25 cellular contexts compared by ENCODE assay signal in the genomic region with DNA sequence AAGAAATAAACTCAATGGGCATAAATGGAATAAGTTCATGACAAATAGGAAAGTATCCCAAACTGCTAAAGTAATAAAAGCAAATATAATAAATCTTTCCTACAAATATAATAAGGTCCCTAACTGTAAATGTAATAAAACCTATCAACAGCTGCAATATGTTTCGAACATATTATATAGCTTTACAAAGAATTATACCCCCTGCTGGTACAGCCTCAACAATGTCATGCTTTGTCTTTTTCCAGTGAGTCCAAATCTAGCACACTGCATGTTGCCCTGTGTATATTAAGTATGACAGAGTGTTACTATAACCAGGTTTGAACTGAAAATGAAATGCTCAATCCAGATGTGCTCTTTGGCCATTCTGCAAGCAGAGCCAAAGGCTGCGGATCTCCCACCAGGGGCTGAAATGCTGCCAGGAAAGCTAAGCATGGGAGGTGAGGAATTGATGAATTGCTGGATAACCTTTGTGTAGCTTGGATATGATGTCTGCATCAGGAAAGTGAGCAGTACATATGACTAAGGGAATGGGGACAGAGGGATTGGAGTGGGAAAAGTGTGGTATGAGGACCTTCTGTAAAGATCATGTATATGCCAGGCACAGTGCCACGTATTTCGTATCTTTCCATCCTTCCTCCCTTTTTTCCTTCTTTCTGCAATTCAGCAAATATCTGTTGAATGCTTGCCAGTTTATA.
"Had no signal": no experiment of that assay in that cellular context is flagged by ENCODE, and none has a peak within 500 bp of the region (broad histone marks: within the 10 kb centered on the region; RNA-seq: fewer than 3 reads in every experiment).

No MANE protein-coding gene starts in this region.

- H3K36me3 Mint-ChIP-seq: activated CD4-positive, alpha-beta memory T cell treated with anti-CD3 and anti-CD28 coated beads for 36 hours; activated naive CD4-positive, alpha-beta T cell treated with anti-CD3 and anti-CD28 coated beads, Interleukin-2, amount 50 U/mL, for 24 hours; mesothelial cell of epicardium; naive thymus-derived CD4-positive, alpha-beta T cell had no signal

- H3K36me3 ChIP-seq: breast epithelium, colonic mucosa, gastrocnemius medialis, neural progenitor cell, spleen, tibial nerve, uterus had no signal

- H3K27ac Mint-ChIP-seq: activated CD4-positive, alpha-beta memory T cell treated with anti-CD3 and anti-CD28 coated beads for 36 hours; activated CD4-positive, alpha-beta T cell treated with anti-CD3 and anti-CD28 coated beads, Interleukin-2, amount 10 ng/mL, durations not matched to agents 24 days and 14 days; activated naive CD4-positive, alpha-beta T cell treated with anti-CD3 and anti-CD28 coated beads, Interleukin-2, amount 50 U/mL, for 24 hours; activated naive CD8-positive, alpha-beta T cell treated with anti-CD3 and anti-CD28 coated beads, Interleukin-2, amount 50 U/mL, for 24 hours; activated T-cell treated with anti-CD3 and anti-CD28 coated beads, Interleukin-2, amount 50 U/mL, for 24 hours; activated T-helper 17 cell treated with anti-CD3 and anti-CD28 coated beads, Interleukin-2, amount 50 U/mL, for 72 hours; mesothelial cell of epicardium; naive thymus-derived CD4-positive, alpha-beta T cell; neural progenitor cell; T-helper 17 cell had no signal

- H3K27me3 Mint-ChIP-seq: activated CD4-positive, alpha-beta memory T cell treated with anti-CD3 and anti-CD28 coated beads for 36 hours; activated CD4-positive, alpha-beta T cell treated with anti-CD3 and anti-CD28 coated beads, Interleukin-2, amount 10 ng/mL, durations not matched to agents 24 days and 14 days; activated naive CD4-positive, alpha-beta T cell treated with anti-CD3 and anti-CD28 coated beads, Interleukin-2, amount 50 U/mL, for 24 hours; activated naive CD8-positive, alpha-beta T cell treated with anti-CD3 and anti-CD28 coated beads, Interleukin-2, amount 50 U/mL, for 24 hours; activated T-cell treated with anti-CD3 and anti-CD28 coated beads, Interleukin-2, amount 50 U/mL, for 24 hours; activated T-helper 17 cell treated with anti-CD3 and anti-CD28 coated beads, Interleukin-2, amount 50 U/mL, for 72 hours; central memory CD8-positive, alpha-beta T cell; naive thymus-derived CD4-positive, alpha-beta T cell; T-helper 17 cell had no signal

- ATAC-seq: activated naive CD8-positive, alpha-beta T cell treated with anti-CD3 and anti-CD28 coated beads, Interleukin-2, amount 50 U/mL, for 24 hours; activated T-helper 17 cell treated with anti-CD3 and anti-CD28 coated beads, Interleukin-2, amount 50 U/mL, for 72 hours; gastrocnemius medialis; naive thymus-derived CD4-positive, alpha-beta T cell; right cardiac atrium; T-helper 17 cell had no signal

- H3K4me1 Mint-ChIP-seq: activated CD4-positive, alpha-beta T cell treated with anti-CD3 and anti-CD28 coated beads, Interleukin-2, amount 10 ng/mL, durations not matched to agents 24 days and 14 days; activated naive CD4-positive, alpha-beta T cell treated with anti-CD3 and anti-CD28 coated beads, Interleukin-2, amount 50 U/mL, for 24 hours; activated naive CD8-positive, alpha-beta T cell treated with anti-CD3 and anti-CD28 coated beads, Interleukin-2, amount 50 U/mL, for 24 hours; activated T-helper 17 cell treated with anti-CD3 and anti-CD28 coated beads, Interleukin-2, amount 50 U/mL, for 72 hours; central memory CD8-positive, alpha-beta T cell; naive thymus-derived CD4-positive, alpha-beta T cell; neural progenitor cell; T-helper 17 cell had no signal

- H3K4me3 ChIP-seq: breast epithelium, colonic mucosa, gastrocnemius medialis, neural progenitor cell, spleen, tibial nerve, uterus had no signal

- H3K4me1 ChIP-seq: breast epithelium, gastrocnemius medialis, neural progenitor cell, spleen, tibial nerve, uterus had no signal

- H3K9me3 ChIP-seq: breast epithelium, colonic mucosa, gastrocnemius medialis, tibial nerve, uterus had no signal

- H3K27ac ChIP-seq: breast epithelium, colonic mucosa, gastrocnemius medialis, neural progenitor cell, spleen, tibial nerve, uterus had no signal

- H3K4me3 Mint-ChIP-seq: activated CD4-positive, alpha-beta memory T cell treated with anti-CD3 and anti-CD28 coated beads for 36 hours; activated CD4-positive, alpha-beta T cell treated with anti-CD3 and anti-CD28 coated beads, Interleukin-2, amount 10 ng/mL, durations not matched to agents 24 days and 14 days; activated naive CD4-positive, alpha-beta T cell treated with anti-CD3 and anti-CD28 coated beads, Interleukin-2, amount 50 U/mL, for 24 hours; activated naive CD8-positive, alpha-beta T cell treated with anti-CD3 and anti-CD28 coated beads, Interleukin-2, amount 50 U/mL, for 24 hours; activated T-cell treated with anti-CD3 and anti-CD28 coated beads, Interleukin-2, amount 50 U/mL, for 24 hours; activated T-helper 17 cell treated with anti-CD3 and anti-CD28 coated beads, Interleukin-2, amount 50 U/mL, for 72 hours; central memory CD8-positive, alpha-beta T cell; mesothelial cell of epicardium; naive thymus-derived CD4-positive, alpha-beta T cell; neural progenitor cell; T-helper 17 cell had no signal

- DNase-seq: activated CD4-positive, alpha-beta memory T cell treated with anti-CD3 and anti-CD28 coated beads for 36 hours; activated CD4-positive, alpha-beta T cell treated with anti-CD3 and anti-CD28 coated beads, Interleukin-2, amount 10 ng/mL, durations not matched to agents 24 days and 14 days; activated CD4-positive, CD25-positive, alpha-beta regulatory T cell treated with anti-CD3 and anti-CD28 coated beads, Interleukin-2, amount 50 U/mL, for 72 hours; activated CD8-positive, alpha-beta memory T cell treated with anti-CD3 and anti-CD28 coated beads, Interleukin-2, amount 50 U/mL, for 48 hours; activated naive CD8-positive, alpha-beta T cell treated with anti-CD3 and anti-CD28 coated beads, Interleukin-2, amount 50 U/mL, for 24 hours; activated T-cell treated with anti-CD3 and anti-CD28 coated beads, Interleukin-2, amount 50 U/mL, for 24 hours; amygdala; colonic mucosa; effector memory CD4-positive, alpha-beta T cell; gastrocnemius medialis; glutamatergic neuron; naive thymus-derived CD4-positive, alpha-beta T cell; right cardiac atrium; spleen; stimulated activated naive CD4-positive, alpha-beta T cell treated with Interleukin-2 at 50 U/mL for 16 hours; T-helper 17 cell; T1000; uterus had no signal

- H3K9me3 Mint-ChIP-seq: activated naive CD4-positive, alpha-beta T cell treated with anti-CD3 and anti-CD28 coated beads, Interleukin-2, amount 50 U/mL, for 24 hours had no signal
